Comparison of ENCODE assay signal across 19 cellular contexts in the genomic region with DNA sequence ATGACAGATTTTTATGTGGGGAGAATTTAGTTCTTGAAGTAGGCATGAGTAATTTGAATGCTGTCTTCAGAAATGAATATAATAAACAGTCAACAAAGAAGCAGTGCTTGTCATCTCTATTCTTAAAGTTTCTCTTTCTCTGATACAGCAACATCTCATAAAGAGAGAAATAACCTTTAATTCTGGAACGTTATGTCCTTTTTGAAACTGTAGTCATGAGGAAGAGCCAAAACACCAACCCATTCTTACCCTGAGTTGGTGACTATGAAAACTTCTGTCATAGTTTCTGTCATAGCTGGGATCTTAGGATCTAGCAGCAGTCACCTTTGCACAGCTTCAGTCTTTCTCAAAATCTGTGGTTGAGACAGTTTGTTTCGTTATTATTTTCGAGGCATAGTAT. TPM values are rescaled to one million over a fixed set of nuclear protein-coding genes. Genes with fewer than 3 reads are reported as not detected.
A peak's percentile ranks its signal among the peaks of the same experiment; 100 is the strongest.
DNase-seq lines count a peak whose midpoint lies in the region; ATAC-seq and TF ChIP-seq lines count a peak whose summit lies in the region.
"Had no signal": no experiment of that assay in that cellular context is flagged by ENCODE, and none has a peak within 500 bp of the region (broad histone marks: within the 10 kb centered on the region; RNA-seq: fewer than 3 reads in every experiment).

No MANE protein-coding gene starts in this region.

- no peaks in the 10 kb centered on the region for H3F3A ChIP-seq in neural cell (ENCODE audit: insufficient read depth, low read length, poor library complexity, severe bottlenecking)

- peak overlapping the region; percentile 77 for H3K9ac ChIP-seq in adipocyte (ENCODE audit: low read length)
- no peak overlapping the region for H3K9ac ChIP-seq in neural cell (ENCODE audit: low read length)
- H3K9ac ChIP-seq: BLaER1 treated with 17β-estradiol and CSF1 and Interleukin-3, amounts not matched to agents 10 nM and 100 nM; KMS-11 had no signal

- peaks cover 10% of the 10 kb centered on the region for H3K4me1 Mint-ChIP-seq in activated T-cell treated with anti-CD3 and anti-CD28 coated beads, Interleukin-2, amount 50 U/mL, for 72 hours (ENCODE audit: low read depth)

- H3K4me3 Mint-ChIP-seq in activated T-cell treated with anti-CD3 and anti-CD28 coated beads, Interleukin-2, amount 50 U/mL, for 72 hours, result no peak overlapping the region
- H3K4me3 Mint-ChIP-seq: HFFc6 had no signal

- no peak for TF ChIP-seq CTCF in neural cell (IDR thresholded peaks at IDR 0.05; ENCODE audit: poor library complexity, severe bottlenecking)
- TF ChIP-seq CTCF in suprapubic skin (IDR thresholded peaks at IDR 0.05), result no peak

- peaks cover 68% of the 10 kb centered on the region for H3K4me1 ChIP-seq in adipocyte (ENCODE audit: control insufficient read depth, insufficient read depth, low read length)
- H3K4me1 ChIP-seq in suprapubic skin, result peaks cover 9% of the 10 kb centered on the region

- peak; percentile 40 to 76 for ATAC-seq in activated T-cell treated with anti-CD3 and anti-CD28 coated beads, Interleukin-2, amount 50 U/mL, for 72 hours (replicated peaks in 1 of 2)

- H3K4me3 ChIP-seq in adipocyte (ENCODE audit: low read length), result peak overlapping the region; percentile 1
- peak overlapping the region; percentile 47 for H3K4me3 ChIP-seq in neural cell (ENCODE audit: low read length)
- no peak overlapping the region for H3K4me3 ChIP-seq in suprapubic skin
- H3K4me3 ChIP-seq: BLaER1 treated with 17β-estradiol and CSF1 and Interleukin-3, amounts not matched to agents 10 nM and 100 nM had no signal

- no peak for TF ChIP-seq POLR2A in suprapubic skin (IDR thresholded peaks at IDR 0.05)

- H3K9me3 ChIP-seq in adipocyte (ENCODE audit: control insufficient read depth, low read length) (no peaks in the 10 kb centered on the region), neural cell (ENCODE audit: low read length) (no peaks in the 10 kb centered on the region), suprapubic skin (no peaks in the 10 kb centered on the region)
- H3K9me3 ChIP-seq: BLaER1 treated with 17β-estradiol and CSF1 and Interleukin-3, amounts not matched to agents 10 nM and 100 nM had no signal

- H3K27me3 ChIP-seq in adipocyte (replicated peaks; ENCODE audit: control insufficient read depth, insufficient read depth, low read length) (no peaks in the 10 kb centered on the region), neural cell (ENCODE audit: insufficient read depth, low read depth, low read length) (no peaks in the 10 kb centered on the region), suprapubic skin (no peaks in the 10 kb centered on the region)
- H3K27me3 ChIP-seq: BLaER1 treated with 17β-estradiol and CSF1 and Interleukin-3, amounts not matched to agents 10 nM and 100 nM had no signal

- no peaks in the 10 kb centered on the region for H3K79me2 ChIP-seq in neural cell (replicated peaks; ENCODE audit: insufficient read depth, low read length)

- TF ChIP-seq EP300 in neural cell (conservative IDR thresholded peaks at IDR 0.05; ENCODE audit: poor library complexity, severe bottlenecking) (no peak), suprapubic skin (IDR thresholded peaks at IDR 0.05) (no peak)

- no peaks in the 10 kb centered on the region for H3K9me2 ChIP-seq in neural cell (ENCODE audit: insufficient read depth, low read length)

- no peak overlapping the region for H3K4me2 ChIP-seq in neural cell (ENCODE audit: low read length)
- H3K4me2 ChIP-seq: BLaER1 treated with 17β-estradiol and CSF1 and Interleukin-3, amounts not matched to agents 10 nM and 100 nM; KMS-11 had no signal

- H3K27ac Mint-ChIP-seq in activated T-cell treated with anti-CD3 and anti-CD28 coated beads, Interleukin-2, amount 50 U/mL, for 72 hours, result no peak overlapping the region
- H3K27ac Mint-ChIP-seq: HFFc6 had no signal

- no peak overlapping the region for H2AFZ ChIP-seq in neural cell (ENCODE audit: low read depth, low read length)

- H3K27me3 Mint-ChIP-seq in activated T-cell treated with anti-CD3 and anti-CD28 coated beads, Interleukin-2, amount 50 U/mL, for 72 hours (ENCODE audit: low read depth), result no peaks in the 10 kb centered on the region

- no peak for TF ChIP-seq RAD21 in neural cell (conservative IDR thresholded peaks at IDR 0.05)

- WGBS in suprapubic skin, result 81% methylated on average over 3 of the region's 3 CpGs

- H3K27ac ChIP-seq in neural cell (ENCODE audit: low read length) (peak overlapping the region; percentile 58), suprapubic skin (peak overlapping the region; percentile 43)
- H3K27ac ChIP-seq: BLaER1 treated with 17β-estradiol and CSF1 and Interleukin-3, amounts not matched to agents 10 nM and 100 nM; KMS-11 had no signal

- no peaks in the 10 kb centered on the region for H4K20me1 ChIP-seq in neural cell (ENCODE audit: insufficient read depth)

- peaks cover 4% of the 10 kb centered on the region for H3K36me3 ChIP-seq in adipocyte (ENCODE audit: control insufficient read depth, insufficient read depth, low read length, severe bottlenecking)
- peaks cover 17% of the 10 kb centered on the region for H3K36me3 ChIP-seq in neural cell (ENCODE audit: insufficient read depth, low read length)
- peaks cover 33% of the 10 kb centered on the region for H3K36me3 ChIP-seq in suprapubic skin

- H3K36me3 Mint-ChIP-seq in activated T-cell treated with anti-CD3 and anti-CD28 coated beads, Interleukin-2, amount 50 U/mL, for 72 hours (ENCODE audit: insufficient read depth in 2 of 2), result peaks cover 2 to 13% of the 10 kb centered on the region in 2 donors

- DNase-seq in activated T-cell treated with anti-CD3 and anti-CD28 coated beads, Interleukin-2, amount 50 U/mL, for 72 hours, result no peak
- no peak for DNase-seq in activated T-cell treated with anti-CD3 and anti-CD28 coated beads, Interleukin-2, amount 50 U/mL, for 48 hours
- DNase-seq in adipocyte (ENCODE audit: low read depth) (no peak), suprapubic skin (ENCODE audit: low spot score in 2 of 2) (no peak), OCI-M2 (lab: John Stamatoyannopoulos, UW; ENCODE audit: unreplicated experiment) (no peak), NCI-H748 treated with DMSO at 0.1 percent for 48 hours (lab: John Stamatoyannopoulos, UW) (no peak)
- DNase-seq in activated CD8-positive, alpha-beta memory T cell treated with anti-CD3 and anti-CD28 coated beads, Interleukin-2, amount 50 U/mL, for 48 hours, result no peak
- DNase-seq: COR-L47, HFFc6, NCI-H1092, NCI-H2227 treated with DMSO at 0.1 percent for 48 hours, NCI-H526 had no signal

- H3K9me3 Mint-ChIP-seq in activated T-cell treated with anti-CD3 and anti-CD28 coated beads, Interleukin-2, amount 50 U/mL, for 72 hours, result no peaks in the 10 kb centered on the region
- H3K9me3 Mint-ChIP-seq: HFFc6 had no signal

TF ChIP-seq in neural cell, 6 proteins besides CTCF, POLR2A, EP300 and RAD21:
- no peak for TF ChIP-seq EZH2 (IDR thresholded peaks at IDR 0.05; ENCODE audit: borderline replicate concordance, insufficient read depth, low read length, poor library complexity, severe bottlenecking)
- no peak for TF ChIP-seq TAF1 (IDR thresholded peaks at IDR 0.05; ENCODE audit: low read depth)
- TF ChIP-seq, protein P1, sequence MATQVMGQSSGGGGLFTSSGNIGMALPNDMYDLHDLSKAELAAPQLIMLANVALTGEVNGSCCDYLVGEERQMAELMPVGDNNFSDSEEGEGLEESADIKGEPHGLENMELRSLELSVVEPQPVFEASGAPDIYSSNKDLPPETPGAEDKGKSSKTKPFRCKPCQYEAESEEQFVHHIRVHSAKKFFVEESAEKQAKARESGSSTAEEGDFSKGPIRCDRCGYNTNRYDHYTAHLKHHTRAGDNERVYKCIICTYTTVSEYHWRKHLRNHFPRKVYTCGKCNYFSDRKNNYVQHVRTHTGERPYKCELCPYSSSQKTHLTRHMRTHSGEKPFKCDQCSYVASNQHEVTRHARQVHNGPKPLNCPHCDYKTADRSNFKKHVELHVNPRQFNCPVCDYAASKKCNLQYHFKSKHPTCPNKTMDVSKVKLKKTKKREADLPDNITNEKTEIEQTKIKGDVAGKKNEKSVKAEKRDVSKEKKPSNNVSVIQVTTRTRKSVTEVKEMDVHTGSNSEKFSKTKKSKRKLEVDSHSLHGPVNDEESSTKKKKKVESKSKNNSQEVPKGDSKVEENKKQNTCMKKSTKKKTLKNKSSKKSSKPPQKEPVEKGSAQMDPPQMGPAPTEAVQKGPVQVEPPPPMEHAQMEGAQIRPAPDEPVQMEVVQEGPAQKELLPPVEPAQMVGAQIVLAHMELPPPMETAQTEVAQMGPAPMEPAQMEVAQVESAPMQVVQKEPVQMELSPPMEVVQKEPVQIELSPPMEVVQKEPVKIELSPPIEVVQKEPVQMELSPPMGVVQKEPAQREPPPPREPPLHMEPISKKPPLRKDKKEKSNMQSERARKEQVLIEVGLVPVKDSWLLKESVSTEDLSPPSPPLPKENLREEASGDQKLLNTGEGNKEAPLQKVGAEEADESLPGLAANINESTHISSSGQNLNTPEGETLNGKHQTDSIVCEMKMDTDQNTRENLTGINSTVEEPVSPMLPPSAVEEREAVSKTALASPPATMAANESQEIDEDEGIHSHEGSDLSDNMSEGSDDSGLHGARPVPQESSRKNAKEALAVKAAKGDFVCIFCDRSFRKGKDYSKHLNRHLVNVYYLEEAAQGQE (IDR thresholded peaks at IDR 0.05; ENCODE audit: borderline replicate concordance), result no peak
- TF ChIP-seq SMC3 (conservative IDR thresholded peaks at IDR 0.05; ENCODE audit: poor library complexity), result no peak
- no peak for TF ChIP-seq POLR2AphosphoS5 (IDR thresholded peaks at IDR 0.05)
- no peak for TF ChIP-seq MXI1 (conservative IDR thresholded peaks at IDR 0.05; ENCODE audit: poor library complexity, severe bottlenecking)

RNA-seq across cellular contexts. Expression of a gene that starts 15.3 kb away (rescaled TPM):
- 1 to 10 TPM in 1 of 2 donors, under 1 TPM in 1; 0.32 to 1.3 TPM for total RNA-seq in activated T-cell treated with anti-CD3 and anti-CD28 coated beads, Interleukin-2, amount 50 U/mL, for 72 hours
- 10.7 and 11.3 TPM in 2 replicates for polyA plus RNA-seq in neural cell
- 16.0 and 16.8 TPM in 2 replicates for polyA minus RNA-seq in neural cell
- total RNA-seq in suprapubic skin, result 1 to 10 TPM in 3 of 4 donors, under 1 TPM in 1; 0.94 to 2.5 (median 1.9) TPM
- total RNA-seq: OCI-LY7 had no signal

RNA-seq across cellular contexts. Expression of a gene that starts 36.9 kb away (rescaled TPM):
- under 1 TPM; 0.09 to 0.17 TPM for total RNA-seq in activated T-cell treated with anti-CD3 and anti-CD28 coated beads, Interleukin-2, amount 50 U/mL, for 72 hours
- polyA plus RNA-seq in neural cell, result 0.38 and 1.2 TPM in 2 replicates
- polyA minus RNA-seq in neural cell, result 0.73 and 0.81 TPM in 2 replicates
- under 1 TPM in 2 of 4 donors, not detected in 2; 0.24 to 0.49 TPM for total RNA-seq in suprapubic skin
- total RNA-seq: A172, HFFc6 had no signal

RNA-seq across cellular contexts. Expression of a gene that starts 44.5 kb away (rescaled TPM):
- not detected for total RNA-seq in activated T-cell treated with anti-CD3 and anti-CD28 coated beads, Interleukin-2, amount 50 U/mL, for 72 hours
- polyA plus RNA-seq in neural cell, result not detected in 2 replicates
- polyA minus RNA-seq in neural cell, result 0.73 and 1.4 TPM in 2 replicates
- total RNA-seq in suprapubic skin, result not detected
- total RNA-seq: A172, H4, HFFc6, MCF 10A, OCI-LY7 had no signal
